Comparison of ENCODE assay signal across 19 cellular contexts in the genomic region with DNA sequence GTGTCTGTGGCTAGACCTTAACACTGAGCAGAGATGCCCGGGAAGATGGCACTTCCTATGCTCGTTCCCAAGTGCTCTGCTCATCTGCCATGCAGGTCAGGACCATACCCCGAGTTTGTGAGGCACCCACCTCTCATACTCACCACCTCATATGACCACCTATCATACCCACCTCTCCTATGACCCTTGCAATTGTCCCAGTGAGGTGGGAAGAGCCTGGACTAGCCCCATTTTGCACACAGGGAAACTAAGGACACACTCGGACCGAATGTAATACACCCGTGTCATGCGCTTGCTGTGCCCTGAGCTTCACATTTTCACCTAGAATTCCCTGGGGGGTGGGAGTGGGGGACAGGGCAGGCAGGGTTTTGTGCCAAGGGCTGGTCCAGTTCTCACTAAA. TPM values are rescaled to one million over a fixed set of nuclear protein-coding genes. Genes with fewer than 3 reads are reported as not detected.
DNase-seq lines count a peak whose midpoint lies in the region; ATAC-seq and TF ChIP-seq lines count a peak whose summit lies in the region.
"Had no signal": no experiment of that assay in that cellular context is flagged by ENCODE, and none has a peak within 500 bp of the region (broad histone marks: within the 10 kb centered on the region; RNA-seq: fewer than 3 reads in every experiment).

No MANE protein-coding gene starts in this region.

- CTCF ChIA-PET in CD4-positive, alpha-beta memory T cell (lab: Charles Lee; ENCODE audit: partially characterized antibody) = interaction anchor here (1.1 to 4.4 kb wide), 8 partner anchors 8 to 120 kb away, joined by 3 to 55 read pairs (median 8); no protein-coding TSS in a partner anchor

- peaks cover 42% of the 10 kb centered on the region for H3K4me1 ChIP-seq in BLaER1
- peaks cover 39% of the 10 kb centered on the region for H3K4me1 ChIP-seq in CD4-positive, alpha-beta memory T cell (ENCODE audit: insufficient read depth, low read length)
- H3K4me1 ChIP-seq in trophoblast cell (ENCODE audit: control insufficient read depth in 1 of 2, insufficient read depth in 2 of 2, low read length in 2 of 2) = no peaks in the 10 kb centered on the region
- H3K4me1 ChIP-seq: body of pancreas had no signal

- POLR2A ChIA-PET in CD4-positive, alpha-beta memory T cell (lab: Charles Lee; ENCODE audit: partially characterized antibody) = interaction anchor here (1.1 to 6.4 kb wide), 4 partner anchors 10 to 19 kb away, joined by 5 to 70 read pairs (median 12); a partner anchor contains a TSS
- POLR2A ChIA-PET in naive thymus-derived CD8-positive, alpha-beta T cell (lab: Charles Lee) = interaction anchor here (1.2 to 6.0 kb wide), 3 partner anchors 9 to 15 kb away, joined by 3 to 146 read pairs (median 6); no protein-coding TSS in a partner anchor

- no peak overlapping the region for H2BK120ac ChIP-seq in trophoblast cell (ENCODE audit: insufficient read depth, low read length, poor library complexity)

- DNase-seq in CD4-positive, alpha-beta memory T cell = no peak
- DNase-seq in chondrocyte (ENCODE audit: low spot score) (peak; percentile 17), putamen (ENCODE audit: low spot score) (no peak), NCI-H1092 treated with DMSO at 0.1 percent for 48 hours (lab: John Stamatoyannopoulos, UW) (no peak), trophoblast cell (no peak)
- peak in 1 of 10 donors; percentile 50 for DNase-seq in naive thymus-derived CD8-positive, alpha-beta T cell
- DNase-seq: activated T-cell treated with anti-CD3 and anti-CD28 coated beads, Interleukin-2, amount 50 U/mL, for 72 hours; body of pancreas; midbrain; NCI-H1048; NCI-H187 treated with DMSO at 0.1 percent for 48 hours; stimulated activated naive CD8-positive, alpha-beta T cell treated with anti-CD3 and anti-CD28 coated beads, Interleukin-15, amount 100 ng/mL, for 72 hours had no signal

- H3K79me1 ChIP-seq in trophoblast cell (ENCODE audit: low read length) = no peaks in the 10 kb centered on the region

- H3K27ac ChIP-seq in BLaER1 = no peak overlapping the region
- no peak overlapping the region for H3K27ac ChIP-seq in CD4-positive, alpha-beta memory T cell (ENCODE audit: low read depth, low read length)
- no peak overlapping the region for H3K27ac ChIP-seq in trophoblast cell (ENCODE audit: low read depth, low read length)
- H3K27ac ChIP-seq: body of pancreas, tibial artery had no signal

- H3K4me3 ChIP-seq in BLaER1 = no peak overlapping the region
- no peak overlapping the region for H3K4me3 ChIP-seq in CD4-positive, alpha-beta memory T cell (ENCODE audit: low read length in 2 of 2)
- H3K4me3 ChIP-seq in trophoblast cell (ENCODE audit: low read depth, low read length) = no peak overlapping the region
- H3K4me3 ChIP-seq: body of pancreas, tibial artery had no signal

- TF ChIP-seq CTCF in chondrocyte (IDR thresholded peaks at IDR 0.05) = no peak

- H2BK5ac ChIP-seq in trophoblast cell (ENCODE audit: low read depth, low read length, poor library complexity) = no peak overlapping the region

- no peak overlapping the region for H2BK12ac ChIP-seq in trophoblast cell (ENCODE audit: low read length)

- intact Hi-C loops in CD4-positive, alpha-beta memory T cell (cut with micrococcal nuclease) = no loop called here

- H3K23ac ChIP-seq in trophoblast cell (ENCODE audit: low read length) = no peak overlapping the region

- H3K4me1 Mint-ChIP-seq in CD4-positive, alpha-beta memory T cell = peaks cover 24 to 50% (median 39%) of the 10 kb centered on the region in 4 donors
- no peaks in the 10 kb centered on the region for H3K4me1 Mint-ChIP-seq in chondrocyte (ENCODE audit: low read depth)
- H3K4me1 Mint-ChIP-seq in naive thymus-derived CD8-positive, alpha-beta T cell = peaks cover 31 to 68% (median 56%) of the 10 kb centered on the region in 4 donors
- H3K4me1 Mint-ChIP-seq: neural crest cell had no signal

- H4K8ac ChIP-seq in trophoblast cell (ENCODE audit: low read depth, low read length) = no peak overlapping the region

- H3K27me3 ChIP-seq in BLaER1 (no peaks in the 10 kb centered on the region), trophoblast cell (ENCODE audit: insufficient read depth, low read length) (no peaks in the 10 kb centered on the region)
- no peaks in the 10 kb centered on the region for H3K27me3 ChIP-seq in CD4-positive, alpha-beta memory T cell (ENCODE audit: insufficient read depth, low read length)
- H3K27me3 ChIP-seq: body of pancreas had no signal

- H3K4ac ChIP-seq in trophoblast cell (ENCODE audit: low read depth, low read length) = no peak overlapping the region

- H3K18ac ChIP-seq in trophoblast cell (ENCODE audit: low read length) = no peak overlapping the region

- H4K91ac ChIP-seq in trophoblast cell (ENCODE audit: low read depth, low read length) = no peak overlapping the region

- ATAC-seq in naive thymus-derived CD8-positive, alpha-beta T cell = no peak
- ATAC-seq in GM18519 (IDR thresholded peaks at IDR 0.05; ENCODE audit: low FRiP score, unreplicated experiment) = no peak
- ATAC-seq: activated T-cell treated with anti-CD3 and anti-CD28 coated beads, Interleukin-2, amount 50 U/mL, for 72 hours; body of pancreas; left lobe of liver; stimulated activated naive CD8-positive, alpha-beta T cell treated with anti-CD3 and anti-CD28 coated beads, Interleukin-15, amount 100 ng/mL, for 72 hours had no signal

- H3K9me3 Mint-ChIP-seq in CD4-positive, alpha-beta memory T cell = no peaks in the 10 kb centered on the region
- no peaks in the 10 kb centered on the region for H3K9me3 Mint-ChIP-seq in chondrocyte (ENCODE audit: low read depth)
- no peaks in the 10 kb centered on the region for H3K9me3 Mint-ChIP-seq in naive thymus-derived CD8-positive, alpha-beta T cell
- H3K9me3 Mint-ChIP-seq: activated T-cell treated with anti-CD3 and anti-CD28 coated beads, Interleukin-2, amount 50 U/mL, for 72 hours; neural crest cell; stimulated activated naive CD8-positive, alpha-beta T cell treated with anti-CD3 and anti-CD28 coated beads, Interleukin-15, amount 100 ng/mL, for 72 hours had no signal

- H3K4me2 ChIP-seq in BLaER1 (0 out of 2 replicates have a peak overlapping the region, but pooled peaks have one; percentile 17), trophoblast cell (ENCODE audit: low read length) (no peak overlapping the region)

- H4K12ac ChIP-seq in trophoblast cell (ENCODE audit: low read depth, low read length) = no peak overlapping the region

- no peak overlapping the region for H2AFZ ChIP-seq in trophoblast cell (ENCODE audit: insufficient read depth, low read length, poor library complexity)

- H3K79me2 ChIP-seq in trophoblast cell (ENCODE audit: control insufficient read depth, insufficient read depth, low read length, poor library complexity) = no peaks in the 10 kb centered on the region

- no peaks in the 10 kb centered on the region for H3K9me3 ChIP-seq in BLaER1
- no peaks in the 10 kb centered on the region for H3K9me3 ChIP-seq in CD4-positive, alpha-beta memory T cell (ENCODE audit: control insufficient read depth in 1 of 2, low read length in 2 of 2)
- H3K9me3 ChIP-seq in trophoblast cell (ENCODE audit: insufficient read depth, low read depth, low read length) = no peaks in the 10 kb centered on the region
- H3K9me3 ChIP-seq: body of pancreas, tibial artery had no signal

- no CpG with 5 or more reads among the region's 7 CpGs for WGBS in trophoblast cell (ENCODE audit: extremely low coverage, insufficient coverage, insufficient read length)

- no peak overlapping the region for H3K9ac ChIP-seq in BLaER1
- no peak overlapping the region for H3K9ac ChIP-seq in trophoblast cell (ENCODE audit: low read length)

- peak overlapping the region in 3 of 8 donors; percentile 10 to 66 (median 17) for H3K4me3 Mint-ChIP-seq in CD4-positive, alpha-beta memory T cell
- no peak overlapping the region for H3K4me3 Mint-ChIP-seq in chondrocyte (ENCODE audit: unreplicated experiment)
- peak overlapping the region in 7 of 10 donors; percentile 30 to 77 (median 55) for H3K4me3 Mint-ChIP-seq in naive thymus-derived CD8-positive, alpha-beta T cell
- H3K4me3 Mint-ChIP-seq: activated T-cell treated with anti-CD3 and anti-CD28 coated beads, Interleukin-2, amount 50 U/mL, for 72 hours; neural crest cell; stimulated activated naive CD8-positive, alpha-beta T cell treated with anti-CD3 and anti-CD28 coated beads, Interleukin-15, amount 100 ng/mL, for 72 hours had no signal

- peak overlapping the region; percentile 76 to 93 (median 83) for H3K27ac Mint-ChIP-seq in CD4-positive, alpha-beta memory T cell
- no peak overlapping the region for H3K27ac Mint-ChIP-seq in chondrocyte (ENCODE audit: unreplicated experiment)
- peak overlapping the region; percentile 52 to 96 (median 88) for H3K27ac Mint-ChIP-seq in naive thymus-derived CD8-positive, alpha-beta T cell
- H3K27ac Mint-ChIP-seq: activated T-cell treated with anti-CD3 and anti-CD28 coated beads, Interleukin-2, amount 50 U/mL, for 72 hours had no signal

- H2AK5ac ChIP-seq in trophoblast cell (ENCODE audit: low read length) = no peak overlapping the region

- H3K36me3 Mint-ChIP-seq in CD4-positive, alpha-beta memory T cell = no peaks in the 10 kb centered on the region
- H3K36me3 Mint-ChIP-seq in chondrocyte (ENCODE audit: low read depth) = peaks cover 2% of the 10 kb centered on the region
- H3K36me3 Mint-ChIP-seq in naive thymus-derived CD8-positive, alpha-beta T cell = no peaks in the 10 kb centered on the region

- H3K36me3 ChIP-seq in BLaER1 (peaks cover 1% of the 10 kb centered on the region), trophoblast cell (ENCODE audit: control insufficient read depth in 1 of 2, insufficient read depth in 2 of 2, low read length in 2 of 2) (peaks cover 0 to 2% of the 10 kb centered on the region in 2 experiments)
- H3K36me3 ChIP-seq in CD4-positive, alpha-beta memory T cell (ENCODE audit: insufficient read depth, low read length) = no peaks in the 10 kb centered on the region
- H3K36me3 ChIP-seq: tibial artery had no signal

- no peaks in the 10 kb centered on the region for H4K20me1 ChIP-seq in BLaER1

- H3K27me3 Mint-ChIP-seq in CD4-positive, alpha-beta memory T cell = no peaks in the 10 kb centered on the region
- H3K27me3 Mint-ChIP-seq in chondrocyte (ENCODE audit: low read depth) = peaks cover 23% of the 10 kb centered on the region
- peaks cover 0 to 8% (median 0%) of the 10 kb centered on the region in 5 donors for H3K27me3 Mint-ChIP-seq in naive thymus-derived CD8-positive, alpha-beta T cell
- H3K27me3 Mint-ChIP-seq: stimulated activated naive CD8-positive, alpha-beta T cell treated with anti-CD3 and anti-CD28 coated beads, Interleukin-15, amount 100 ng/mL, for 72 hours had no signal

- no peak overlapping the region for H3K14ac ChIP-seq in trophoblast cell (ENCODE audit: low read length)

RNA-seq across cellular contexts. Expression of a gene that starts 19.8 kb away (rescaled TPM):
- under 1 TPM; 0.15 to 0.22 TPM for total RNA-seq in CD4-positive, alpha-beta memory T cell
- under 1 TPM; 0.10 to 0.30 TPM for polyA plus RNA-seq in CD4-positive, alpha-beta memory T cell
- 0.24 to 0.82 TPM (median 0.74 TPM) in 3 replicates for total RNA-seq in chondrocyte
- total RNA-seq in naive thymus-derived CD8-positive, alpha-beta T cell = under 1 TPM; 0.16 TPM
- polyA plus RNA-seq in naive thymus-derived CD8-positive, alpha-beta T cell = under 1 TPM; 0.09 to 0.24 (median 0.12) TPM
- polyA plus RNA-seq in trophoblast cell (2013) = 0.33 and 0.50 TPM in 2 replicates
- total RNA-seq: H4, left lobe of liver, LHCN-M2 had no signal
